Comparison of ENCODE assay signal across 1 cellular context in genomic region chr7:74289660-74290589, GRCh38.
TF ChIP-seq lines count a peak whose summit lies in the region.

No MANE protein-coding gene starts in this region.

TF ChIP-seq in HEK293, 187 proteins besides CTCF, POLR2A, EP300 and RAD21 (continued from another document):
- TF ChIP-seq HIC1 (tag by site-specific recombination; IDR thresholded peaks at IDR 0.05) (peak; percentile 70), ZNF26 (tag by site-specific recombination; IDR thresholded peaks at IDR 0.05) (no peak), ZFHX2 (tag by site-specific recombination; conservative IDR thresholded peaks at IDR 0.05) (peak; percentile 71), KLF1 (tag by site-specific recombination; IDR thresholded peaks at IDR 0.05) (peak; percentile 29; the same call in 1 of the 2 replicates), ZFP41 (tag by site-specific recombination; IDR thresholded peaks at IDR 0.05; ENCODE audit: borderline replicate concordance) (no peak), OSR2 (tag by site-specific recombination; IDR thresholded peaks at IDR 0.05) (no peak), EGR2 (tag by site-specific recombination; IDR thresholded peaks at IDR 0.05; ENCODE audit: low read depth) (peak; percentile 45; the same call in 1 of the 2 replicates)
